29 cellular contexts compared by ENCODE assay signal in the genomic region with DNA sequence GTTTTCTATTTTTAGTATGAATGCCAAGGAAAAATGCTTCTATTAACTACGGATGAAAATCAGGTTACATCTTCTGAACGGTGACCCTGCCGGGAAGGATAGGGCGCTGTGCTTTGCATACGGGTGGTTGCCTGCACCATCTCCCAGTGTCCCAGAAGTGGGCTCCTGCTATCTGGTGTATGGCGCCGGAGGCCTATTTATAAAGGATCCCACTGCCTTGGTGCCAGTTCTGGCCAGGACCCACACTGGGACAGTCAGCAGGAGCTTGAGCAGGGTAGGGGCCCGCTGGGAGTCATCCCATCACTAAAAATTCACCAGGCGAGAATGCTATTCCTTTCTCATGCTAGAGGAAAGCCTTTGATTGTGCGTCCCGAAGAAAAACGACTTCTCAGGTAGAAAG.
"Had no signal": no experiment of that assay in that cellular context is flagged by ENCODE, and none has a peak within 500 bp of the region (broad histone marks: within the 10 kb centered on the region; RNA-seq: fewer than 3 reads in every experiment).

No MANE protein-coding gene starts in this region.

- H2AFZ ChIP-seq: parathyroid adenoma had no signal

- H3K4me1 ChIP-seq: parathyroid adenoma, thyroid gland, uterus had no signal

- H3K27ac ChIP-seq: ovary, parathyroid adenoma, psoas muscle, right lobe of liver, sigmoid colon, stomach, thoracic aorta, thyroid gland, tibial nerve, upper lobe of right lung, uterus had no signal

- H3K27me3 Mint-ChIP-seq: naive B cell; naive thymus-derived CD8-positive, alpha-beta T cell; natural killer cell treated with Interleukin-12 subunit alpha and Interleukin-12 subunit beta and Interleukin-15 and Interleukin-18, amount 100 ng/mL, for 72 hours; progenitor cell of endocrine pancreas; stimulated activated naive B cell treated with anti-CD40 and anti-IgM and Interleukin-4, amounts not matched to agents 10 μg/mL and 1 μg/mL and 100 μg/mL, for 72 hours; stimulated activated naive CD8-positive, alpha-beta T cell treated with anti-CD3 and anti-CD28 coated beads, Interleukin-15, Interleukin-2, amounts not matched to agents 100 ng/mL and 50 ng/mL, for 24 hours had no signal

- H3K9me3 ChIP-seq: ovary, psoas muscle, right lobe of liver, sigmoid colon, stomach, thoracic aorta, thyroid gland, tibial nerve, upper lobe of right lung, uterus had no signal

- H3K27ac Mint-ChIP-seq: naive B cell; natural killer cell treated with Interleukin-12 subunit alpha and Interleukin-12 subunit beta and Interleukin-15 and Interleukin-18, amount 100 ng/mL, for 72 hours; nephron progenitor cell; progenitor cell of endocrine pancreas; stimulated activated effector memory CD8-positive, alpha-beta T cell treated with anti-CD3 and anti-CD28 coated beads, Interleukin-12 subunit alpha, Interleukin-12 subunit beta, amount 100 ng/mL, for 72 hours; stimulated activated naive B cell treated with anti-CD40 and anti-IgM and Interleukin-4, amounts not matched to agents 10 μg/mL and 1 μg/mL and 100 μg/mL, for 72 hours; stimulated activated naive CD8-positive, alpha-beta T cell treated with anti-CD3 and anti-CD28 coated beads, Interleukin-15, Interleukin-2, amounts not matched to agents 100 ng/mL and 50 ng/mL, for 24 hours had no signal

- H3K9me3 Mint-ChIP-seq: naive thymus-derived CD8-positive, alpha-beta T cell; natural killer cell treated with Interleukin-12 subunit alpha and Interleukin-12 subunit beta and Interleukin-15 and Interleukin-18, amount 100 ng/mL, for 72 hours; nephron progenitor cell; neural crest cell; stimulated activated effector memory CD8-positive, alpha-beta T cell treated with anti-CD3 and anti-CD28 coated beads, Interleukin-12 subunit alpha, Interleukin-12 subunit beta, amount 100 ng/mL, for 72 hours; stimulated activated naive B cell treated with anti-CD40 and anti-IgM and Interleukin-4, amounts not matched to agents 10 μg/mL and 1 μg/mL and 100 μg/mL, for 72 hours; stimulated activated naive CD8-positive, alpha-beta T cell treated with anti-CD3 and anti-CD28 coated beads, Interleukin-15, Interleukin-2, amounts not matched to agents 100 ng/mL and 50 ng/mL, for 24 hours had no signal

- DNase-seq: naive B cell; naive thymus-derived CD8-positive, alpha-beta T cell; nephron progenitor cell; occipital lobe; ovary; posterior cingulate gyrus; psoas muscle; right lobe of liver; sigmoid colon; small intestine; stimulated activated CD4-positive, alpha-beta T cell treated with anti-CD3 and anti-CD28 coated beads, Interleukin-15, amount 100 ng/mL, for 24 hours; stimulated activated CD4-positive, alpha-beta T cell treated with anti-CD3 and anti-CD28 coated beads, Interleukin-2, amount 100 ng/mL, for 24 hours; stimulated activated CD4-positive, alpha-beta T cell treated with anti-CD3 and anti-CD28 coated beads, Interleukin-2, amount 100 ng/mL, for 48 hours; stimulated activated CD4-positive, alpha-beta T cell treated with anti-CD3 and anti-CD28 coated beads, Interleukin-4, amount 100 ng/mL, for 24 hours; stimulated activated naive B cell treated with anti-CD40 and anti-IgM and Interleukin-4, amounts not matched to agents 10 μg/mL and 1 μg/mL and 100 μg/mL, for 72 hours; stimulated activated naive CD4-positive, alpha-beta T cell treated with Interleukin-2 at 50 U/mL for 16 hours; stomach; thyroid gland; trophoblast cell; uterus had no signal

- H3K9ac ChIP-seq: parathyroid adenoma had no signal

- H3K27me3 ChIP-seq: ovary, right lobe of liver, sigmoid colon, stomach, thyroid gland, tibial nerve, upper lobe of right lung, uterus had no signal

- H3K36me3 ChIP-seq: ovary, right lobe of liver, thoracic aorta, thyroid gland, upper lobe of right lung, uterus had no signal

- ATAC-seq: naive thymus-derived CD8-positive, alpha-beta T cell; natural killer cell treated with Interleukin-12 subunit alpha and Interleukin-12 subunit beta and Interleukin-15 and Interleukin-18, amount 100 ng/mL, for 72 hours; psoas muscle; right lobe of liver; stimulated activated effector memory CD8-positive, alpha-beta T cell treated with anti-CD3 and anti-CD28 coated beads, Interleukin-12 subunit alpha, Interleukin-12 subunit beta, amount 100 ng/mL, for 72 hours; stimulated activated naive B cell treated with anti-CD40 and anti-IgM and Interleukin-4, amounts not matched to agents 10 μg/mL and 1 μg/mL and 100 μg/mL, for 72 hours; upper lobe of right lung had no signal

- H3K4me3 ChIP-seq: ovary, psoas muscle, right lobe of liver, sigmoid colon, stomach, thoracic aorta, thyroid gland, tibial nerve, upper lobe of right lung, uterus had no signal

- H3K4me3 Mint-ChIP-seq: naive B cell; naive thymus-derived CD8-positive, alpha-beta T cell; natural killer cell treated with Interleukin-12 subunit alpha and Interleukin-12 subunit beta and Interleukin-15 and Interleukin-18, amount 100 ng/mL, for 72 hours; nephron progenitor cell; neural crest cell; stimulated activated effector memory CD8-positive, alpha-beta T cell treated with anti-CD3 and anti-CD28 coated beads, Interleukin-12 subunit alpha, Interleukin-12 subunit beta, amount 100 ng/mL, for 72 hours; stimulated activated naive B cell treated with anti-CD40 and anti-IgM and Interleukin-4, amounts not matched to agents 10 μg/mL and 1 μg/mL and 100 μg/mL, for 72 hours; stimulated activated naive CD8-positive, alpha-beta T cell treated with anti-CD3 and anti-CD28 coated beads, Interleukin-15, Interleukin-2, amounts not matched to agents 100 ng/mL and 50 ng/mL, for 24 hours had no signal

- H3K36me3 Mint-ChIP-seq: natural killer cell treated with Interleukin-12 subunit alpha and Interleukin-12 subunit beta and Interleukin-15 and Interleukin-18, amount 100 ng/mL, for 72 hours; stimulated activated effector memory CD8-positive, alpha-beta T cell treated with anti-CD3 and anti-CD28 coated beads, Interleukin-12 subunit alpha, Interleukin-12 subunit beta, amount 100 ng/mL, for 72 hours had no signal

- H3K4me1 Mint-ChIP-seq: nephron progenitor cell, neural crest cell had no signal
